9 cellular contexts compared by ENCODE assay signal in genomic region chr7:102291056-102291915, GRCh38. TPM values are rescaled to one million over a fixed set of nuclear protein-coding genes. Genes with fewer than 3 reads are reported as not detected.
DNase-seq lines count a peak whose midpoint lies in the region; ATAC-seq and TF ChIP-seq lines count a peak whose summit lies in the region.
"Had no signal": no experiment of that assay in that cellular context is flagged by ENCODE, and none has a peak within 500 bp of the region (broad histone marks: within the 10 kb centered on the region; RNA-seq: fewer than 3 reads in every experiment).

No MANE protein-coding gene starts in this region.

- intact Hi-C loops in mammary epithelial cell (cut with micrococcal nuclease), result no loop called here
- intact Hi-C loops in breast epithelium (cut with DNase I; ENCODE audit: low total_unique reads), result no loop called here
- intact Hi-C loops in thyroid gland (cut with DNase I), result no loop called here
- intact Hi-C loops in lower lobe of right lung (cut with DNase I), result no loop called here

- dilution Hi-C loops in mammary epithelial cell (cut with HindIII; ENCODE audit: low sequenced_read_pairs), result no loop called here

- no peak overlapping the region for H3K27ac ChIP-seq in mammary epithelial cell (ENCODE audit: insufficient read depth, low read depth, low read length)
- no peak overlapping the region for H3K27ac ChIP-seq in breast epithelium
- H3K27ac ChIP-seq in thyroid gland, result no peak overlapping the region
- H3K27ac ChIP-seq in upper lobe of left lung, result no peak overlapping the region
- no peak overlapping the region for H3K27ac ChIP-seq in lower lobe of right lung
- H3K27ac ChIP-seq: C4-2B had no signal

- DNase-seq in mammary epithelial cell (peak; percentile 21), breast epithelium (ENCODE audit: low spot score in 2 of 2) (no peak), thyroid gland (peak; percentile 10 to 14), COLO829 (ENCODE audit: low spot score) (no peak), upper lobe of left lung (no peak), lower lobe of right lung (no peak)
- peak; percentile 26 to 40 for DNase-seq in activated CD4-positive, alpha-beta T cell treated with anti-CD3 and anti-CD28 coated beads, Interleukin-2, amount 50 U/mL, for 4 hours

- CTCF ChIA-PET in mammary epithelial cell (lab: Charles Lee; ENCODE audit: low non-redundant PET), result no interaction called here

- H3K4me3 ChIP-seq in mammary epithelial cell (replicated peaks in 1 of 3; ENCODE audit: insufficient read depth in 1 of 3, low read depth in 2 of 3, low read length in 3 of 3), result no peak overlapping the region
- no peak overlapping the region for H3K4me3 ChIP-seq in breast epithelium
- no peak overlapping the region for H3K4me3 ChIP-seq in thyroid gland (replicated peaks in 1 of 3)
- no peak overlapping the region for H3K4me3 ChIP-seq in upper lobe of left lung
- H3K4me3 ChIP-seq in lower lobe of right lung, result no peak overlapping the region

- TF ChIP-seq CTCF in mammary epithelial cell (conservative IDR thresholded peaks at IDR 0.05 in 1 of 2, IDR thresholded peaks at IDR 0.05 in 1 of 2; ENCODE audit: extremely low read depth in 1 of 2, insufficient read depth in 1 of 2, low read depth in 1 of 2, low read length in 2 of 2), result no peak
- TF ChIP-seq CTCF in breast epithelium (IDR thresholded peaks at IDR 0.05), result no peak
- no peak for TF ChIP-seq CTCF in thyroid gland (IDR thresholded peaks at IDR 0.05)
- TF ChIP-seq CTCF in upper lobe of left lung (IDR thresholded peaks at IDR 0.05), result no peak
- no peak for TF ChIP-seq CTCF in lower lobe of right lung (IDR thresholded peaks at IDR 0.05)

- no TSS peak for BruUV-seq in mammary epithelial cell (replicated peaks; lab: Mats Ljungman, UMichigan)

- in situ Hi-C loops in mammary epithelial cell (cut with MboI; ENCODE audit: low sequenced_read_pairs in 2 of 2), result no loop called here

- peaks cover 7% of the 10 kb centered on the region for H3K4me1 ChIP-seq in mammary epithelial cell (ENCODE audit: insufficient read depth, low read length)
- H3K4me1 ChIP-seq in breast epithelium, result peaks cover 0 to 4% of the 10 kb centered on the region in 2 donors
- peaks cover 13 to 15% of the 10 kb centered on the region in 2 donors for H3K4me1 ChIP-seq in thyroid gland
- H3K4me1 ChIP-seq in upper lobe of left lung, result peaks cover 13 to 22% (median 15%) of the 10 kb centered on the region in 4 donors
- peaks cover 18% of the 10 kb centered on the region for H3K4me1 ChIP-seq in lower lobe of right lung

- TF ChIP-seq POLR2A in breast epithelium (IDR thresholded peaks at IDR 0.05), result no peak
- no peak for TF ChIP-seq POLR2A in thyroid gland (IDR thresholded peaks at IDR 0.05)
- no peak for TF ChIP-seq POLR2A in upper lobe of left lung (IDR thresholded peaks at IDR 0.05)

- H3K36me3 ChIP-seq in mammary epithelial cell (ENCODE audit: insufficient read depth, low read length) (no peaks in the 10 kb centered on the region), breast epithelium (no peaks in the 10 kb centered on the region), thyroid gland (no peaks in the 10 kb centered on the region), upper lobe of left lung (no peaks in the 10 kb centered on the region), lower lobe of right lung (no peaks in the 10 kb centered on the region)

- WGBS in mammary epithelial cell (ENCODE audit: low coverage, missing lambda C conversion rate), result 41% methylated on average over 16 of the region's 18 CpGs
- 61 to 75% methylated on average over 15 to 16 of the region's 18 CpGs for WGBS in thyroid gland, 2 donors
- WGBS in upper lobe of left lung, 2 donors, result 78 to 83% methylated on average over 12 to 17 of the region's 18 CpGs

- no peak overlapping the region for H3K4me2 ChIP-seq in mammary epithelial cell (ENCODE audit: insufficient read depth, low read depth, low read length)

- no peaks in the 10 kb centered on the region for H4K20me1 ChIP-seq in mammary epithelial cell (ENCODE audit: insufficient read depth, low read length)

- H3K9ac ChIP-seq in mammary epithelial cell (ENCODE audit: insufficient read depth, low read length), result no peak overlapping the region

- H3K79me2 ChIP-seq in mammary epithelial cell (ENCODE audit: insufficient read depth, low read length), result no peaks in the 10 kb centered on the region

- no peak for TF ChIP-seq EP300 in upper lobe of left lung (IDR thresholded peaks at IDR 0.05)

- no peak overlapping the region for H2AFZ ChIP-seq in mammary epithelial cell (ENCODE audit: low read depth, low read length)

- no peaks in the 10 kb centered on the region for H3K27me3 ChIP-seq in mammary epithelial cell (ENCODE audit: insufficient read depth, low read length)
- no peaks in the 10 kb centered on the region for H3K27me3 ChIP-seq in breast epithelium
- no peaks in the 10 kb centered on the region for H3K27me3 ChIP-seq in thyroid gland
- no peaks in the 10 kb centered on the region for H3K27me3 ChIP-seq in upper lobe of left lung
- H3K27me3 ChIP-seq in lower lobe of right lung (ENCODE audit: low read depth), result no peaks in the 10 kb centered on the region

- H3K9me3 ChIP-seq in mammary epithelial cell (replicated peaks; ENCODE audit: insufficient read depth, low read length), result no peaks in the 10 kb centered on the region
- no peaks in the 10 kb centered on the region for H3K9me3 ChIP-seq in breast epithelium
- H3K9me3 ChIP-seq in thyroid gland, result no peaks in the 10 kb centered on the region
- no peaks in the 10 kb centered on the region for H3K9me3 ChIP-seq in upper lobe of left lung
- H3K9me3 ChIP-seq in lower lobe of right lung, result no peaks in the 10 kb centered on the region

- ATAC-seq in HG02798 (IDR thresholded peaks at IDR 0.05; ENCODE audit: poor library complexity, unreplicated experiment) (peak; percentile 46), upper lobe of left lung (ENCODE audit: low FRiP score in 2 of 2) (no peak), lower lobe of right lung (no peak)

RNA-seq across cellular contexts. Expression of gene SH2B2, which starts 4.6 kb away (rescaled TPM):
- total RNA-seq in mammary epithelial cell (1 to 10 TPM; 3.0 to 3.4 TPM), breast epithelium (1 to 10 TPM; 1.6 to 6.6 (median 4.0) TPM), thyroid gland (10 to 100 TPM in 3 of 4 donors, 1 to 10 TPM in 1; 7.7 to 19.3 (median 14.6) TPM), upper lobe of left lung (10 to 100 TPM in 2 of 6 donors, 1 to 10 TPM in 4; 6.3 to 16.4 (median 9.0) TPM), lower lobe of right lung (17.0 TPM)
- polyA plus RNA-seq in mammary epithelial cell, result 1.3 TPM
- polyA minus RNA-seq in mammary epithelial cell, result not detected

Comparison
In these comparisons a context has a peak if more than half of its experiments do, and no peak if none do; other contexts are left out.
1. DNase-seq: peak in mammary epithelial cell (single experiment), activated CD4-positive, alpha-beta T cell treated with anti-CD3 and anti-CD28 coated beads, Interleukin-2, amount 50 U/mL, for 4 hours (2 of 2) and thyroid gland (2 of 2); none in breast epithelium (0 of 2), COLO829 (single experiment), upper lobe of left lung (0 of 2) and lower lobe of right lung (single experiment).